Comparison of ENCODE assay signal across 8 cellular contexts in genomic region chr6:10837997-10838793, GRCh38. TPM values are rescaled to one million over a fixed set of nuclear protein-coding genes. Genes with fewer than 3 reads are reported as not detected.
DNase-seq lines count a peak whose midpoint lies in the region; ATAC-seq, FAIRE-seq and TF ChIP-seq lines count a peak whose summit lies in the region.

Gene MAK (minus strand): TSS chr6:10838539. CDS start chr6:10830648, 7,891 bp downstream.

- no peaks in the 10 kb centered on the region for H4K20me1 ChIP-seq in Loucy (ENCODE audit: insufficient read depth, low read length, poor library complexity, severe bottlenecking)

- TF ChIP-seq POLR2A in H54 (IDR thresholded peaks at IDR 0.05; ENCODE audit: low read depth, low read length): no peak

- H3K27ac ChIP-seq in foreskin keratinocyte: no peak within 1 kb of the TSS
- H3K27ac ChIP-seq in stomach smooth muscle (ENCODE audit: low read length): no peak within 1 kb of the TSS

- H3K9me2 ChIP-seq in Loucy (replicated peaks; ENCODE audit: low read depth, low read length): no peaks in the 10 kb centered on the region

- TF ChIP-seq CTCF in Loucy (conservative IDR thresholded peaks at IDR 0.05; ENCODE audit: low read length) (no peak), foreskin keratinocyte (conservative IDR thresholded peaks at IDR 0.05) (no peak)

- peak; percentile 98 for ATAC-seq in foreskin keratinocyte

- H3K27me3 ChIP-seq in Loucy (ENCODE audit: insufficient read depth, low read length, poor library complexity, severe bottlenecking) (peaks cover 39% of the 10 kb centered on the region), foreskin keratinocyte (peaks cover 43% of the 10 kb centered on the region), neuron (ENCODE audit: insufficient read depth, low read length) (no peaks in the 10 kb centered on the region), stomach smooth muscle (ENCODE audit: control insufficient read depth in 1 of 2, insufficient read depth in 2 of 2, low read length in 2 of 2) (peaks cover 18 to 29% of the 10 kb centered on the region in 2 donors)

- peak within 1 kb of the TSS; percentile 91 for H2AFZ ChIP-seq in Loucy (ENCODE audit: low read length)
- H2AFZ ChIP-seq in neuron (ENCODE audit: low read depth, low read length): peak within 1 kb of the TSS; percentile 99

- no peaks in the 10 kb centered on the region for H3K36me3 ChIP-seq in Loucy (ENCODE audit: insufficient read depth, low read length)
- no peaks in the 10 kb centered on the region for H3K36me3 ChIP-seq in neuron (ENCODE audit: insufficient read depth, low read length)
- no peaks in the 10 kb centered on the region for H3K36me3 ChIP-seq in stomach smooth muscle (ENCODE audit: control insufficient read depth in 2 of 2, insufficient read depth in 2 of 2, low read length in 2 of 2)

- H3K4me1 ChIP-seq in Loucy (ENCODE audit: insufficient read depth, low read length, poor library complexity, severe bottlenecking): peaks cover 16% of the 10 kb centered on the region
- H3K4me1 ChIP-seq in foreskin keratinocyte: no peaks in the 10 kb centered on the region
- peaks cover 14% of the 10 kb centered on the region for H3K4me1 ChIP-seq in neuron (ENCODE audit: insufficient read depth, low read length)
- H3K4me1 ChIP-seq in stomach smooth muscle (ENCODE audit: control insufficient read depth, insufficient read depth, low read length): peaks cover 9% of the 10 kb centered on the region

- H3F3A ChIP-seq in Loucy (ENCODE audit: low read depth): no peaks in the 10 kb centered on the region

- DNase-seq in ELF-1 (ENCODE audit: low read depth, low spot score) (peak; percentile 97), H54 (ENCODE audit: insufficient read length, low spot score) (peak; percentile 88), SHP77 (lab: John Stamatoyannopoulos, UW) (peak; percentile 81 to 93), activated gamma-delta T cell (lab: John Stamatoyannopoulos, UW) (peak; percentile 67), foreskin keratinocyte (peak; percentile 63 to 82)

- peak within 1 kb of the TSS; percentile 28 for H3K9ac ChIP-seq in Loucy (ENCODE audit: low read depth, low read length, poor library complexity, severe bottlenecking)
- peak within 1 kb of the TSS; percentile 29 to 42 for H3K9ac ChIP-seq in stomach smooth muscle (ENCODE audit: low read length in 2 of 2)

- peak; percentile 88 for FAIRE-seq in H54 (lab: Jason Lieb, UNC)

- no peaks in the 10 kb centered on the region for H3K79me2 ChIP-seq in Loucy (ENCODE audit: insufficient read depth, low read length)

- peak within 1 kb of the TSS; percentile 70 for H3K4me3 ChIP-seq in Loucy (ENCODE audit: low read length, poor library complexity, severe bottlenecking)
- peak within 1 kb of the TSS; percentile 85 for H3K4me3 ChIP-seq in neuron (ENCODE audit: low read length)
- peak within 1 kb of the TSS; percentile 51 to 75 for H3K4me3 ChIP-seq in stomach smooth muscle (ENCODE audit: low read length in 2 of 2)

- H3K4me2 ChIP-seq in Loucy (ENCODE audit: low read depth, low read length, poor library complexity, severe bottlenecking): peak within 1 kb of the TSS; percentile 84

- H3K9me3 ChIP-seq in Loucy (ENCODE audit: insufficient read depth, low read depth, low read length) (no peaks in the 10 kb centered on the region), neuron (ENCODE audit: low read length) (no peaks in the 10 kb centered on the region), stomach smooth muscle (ENCODE audit: control insufficient read depth in 2 of 2, low read length in 2 of 2) (no peaks in the 10 kb centered on the region)

RNA-seq across cellular contexts. Expression of gene MAK, which starts in this region (rescaled TPM):
- not detected in 2 replicates for total RNA-seq in foreskin keratinocyte
- not detected in 2 replicates for polyA plus RNA-seq in foreskin keratinocyte

Comparison
In these comparisons a context has a peak if more than half of its experiments do, and no peak if none do; other contexts are left out.
1. Peak in DNase-seq and ATAC-seq in foreskin keratinocyte; RNA of the gene not detected or under 1 TPM.